In the genomic region with DNA sequence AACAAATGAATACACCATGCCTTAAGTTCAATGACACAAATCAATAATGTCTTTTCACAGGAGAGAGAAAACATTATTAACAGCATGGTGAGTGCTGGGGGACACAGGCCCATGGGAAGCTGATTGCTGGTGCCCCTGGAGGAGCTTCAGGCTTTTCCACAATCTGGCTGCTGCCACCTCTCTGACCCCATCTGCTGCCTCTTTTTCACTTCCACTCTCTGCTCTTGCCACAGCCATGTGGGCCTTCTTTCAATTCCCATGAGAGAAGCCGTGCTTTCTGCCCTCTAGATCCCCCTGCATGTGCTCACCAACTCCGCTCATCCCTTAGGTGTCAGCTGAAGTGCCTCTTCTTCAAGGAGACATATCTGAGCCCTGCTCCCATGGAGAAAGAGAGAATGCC, we compare ENCODE assay signal across 1 cellular context.
TF ChIP-seq lines count a peak whose summit lies in the region.

No MANE protein-coding gene starts in this region.

TF ChIP-seq in HepG2, 621 proteins besides CTCF, POLR2A, EP300 and RAD21 (continued from another document):
- TF ChIP-seq, protein P1, sequence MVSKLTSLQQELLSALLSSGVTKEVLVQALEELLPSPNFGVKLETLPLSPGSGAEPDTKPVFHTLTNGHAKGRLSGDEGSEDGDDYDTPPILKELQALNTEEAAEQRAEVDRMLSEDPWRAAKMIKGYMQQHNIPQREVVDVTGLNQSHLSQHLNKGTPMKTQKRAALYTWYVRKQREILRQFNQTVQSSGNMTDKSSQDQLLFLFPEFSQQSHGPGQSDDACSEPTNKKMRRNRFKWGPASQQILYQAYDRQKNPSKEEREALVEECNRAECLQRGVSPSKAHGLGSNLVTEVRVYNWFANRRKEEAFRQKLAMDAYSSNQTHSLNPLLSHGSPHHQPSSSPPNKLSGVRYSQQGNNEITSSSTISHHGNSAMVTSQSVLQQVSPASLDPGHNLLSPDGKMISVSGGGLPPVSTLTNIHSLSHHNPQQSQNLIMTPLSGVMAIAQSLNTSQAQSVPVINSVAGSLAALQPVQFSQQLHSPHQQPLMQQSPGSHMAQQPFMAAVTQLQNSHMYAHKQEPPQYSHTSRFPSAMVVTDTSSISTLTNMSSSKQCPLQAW (CRISPR knock-in tag; IDR thresholded peaks at IDR 0.05), result no peak
- TF ChIP-seq RELA (CRISPR knock-in tag; IDR thresholded peaks at IDR 0.05) (no peak), ZNF335 (CRISPR knock-in tag; IDR thresholded peaks at IDR 0.05) (no peak), ZNF382 (CRISPR knock-in tag; IDR thresholded peaks at IDR 0.05; ENCODE audit: borderline replicate concordance) (no peak), ZKSCAN1 (IDR thresholded peaks at IDR 0.05; ENCODE audit: low read length) (no peak)
- TF ChIP-seq, protein P2, sequence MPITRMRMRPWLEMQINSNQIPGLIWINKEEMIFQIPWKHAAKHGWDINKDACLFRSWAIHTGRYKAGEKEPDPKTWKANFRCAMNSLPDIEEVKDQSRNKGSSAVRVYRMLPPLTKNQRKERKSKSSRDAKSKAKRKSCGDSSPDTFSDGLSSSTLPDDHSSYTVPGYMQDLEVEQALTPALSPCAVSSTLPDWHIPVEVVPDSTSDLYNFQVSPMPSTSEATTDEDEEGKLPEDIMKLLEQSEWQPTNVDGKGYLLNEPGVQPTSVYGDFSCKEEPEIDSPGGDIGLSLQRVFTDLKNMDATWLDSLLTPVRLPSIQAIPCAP (CRISPR knock-in tag; IDR thresholded peaks at IDR 0.05; ENCODE audit: low read depth), result no peak
